ENCODE assay signal across 12 cellular contexts in genomic region chr2:100281521-100282438, GRCh38.
A peak's percentile ranks its signal among the peaks of the same experiment; 100 is the strongest.
DNase-seq lines count a peak whose midpoint lies in the region; ATAC-seq lines count a peak whose summit lies in the region.
"Had no signal": no experiment of that assay in that cellular context is flagged by ENCODE, and none has a peak within 500 bp of the region (broad histone marks: within the 10 kb centered on the region; RNA-seq: fewer than 3 reads in every experiment).

No MANE protein-coding gene starts in this region.

- DNase-seq in Ammon's horn (ENCODE audit: low spot score), result peak; percentile 80
- DNase-seq in NCI-H2227 (lab: John Stamatoyannopoulos, UW; ENCODE audit: unreplicated experiment), result peak; percentile 73
- peak; percentile 78 for DNase-seq in kidney glomerular epithelial cell (lab: John Stamatoyannopoulos, UW)
- DNase-seq in CD1c-positive myeloid dendritic cell (ENCODE audit: extremely low spot score), result no peak
- DNase-seq in RPMI8226, result no peak
- DNase-seq in NOMO-1 treated with DMSO at 0.1 percent for 48 hours (lab: John Stamatoyannopoulos, UW; ENCODE audit: unreplicated experiment), result no peak
- DNase-seq: activated naive CD8-positive, alpha-beta T cell treated with anti-CD3 and anti-CD28 coated beads, Interleukin-2, amount 10 ng/mL, durations not matched to agents 7 days and 5 days; NCI-H187 had no signal

- H3K27ac ChIP-seq in cingulate gyrus (ENCODE audit: low read depth, low read length), result peak overlapping the region; percentile 67

- ATAC-seq in HG03135 (IDR thresholded peaks at IDR 0.05; ENCODE audit: unreplicated experiment), result no peak
- ATAC-seq: esophagus mucosa, Panc1 had no signal

Comparison
In these comparisons a context has a peak if more than half of its experiments do, and no peak if none do; other contexts are left out.
1. DNase-seq: peak in Ammon's horn (single experiment), NCI-H2227 (single experiment) and kidney glomerular epithelial cell (single experiment); none in CD1c-positive myeloid dendritic cell (single experiment), RPMI8226 (single experiment) and NOMO-1 treated with DMSO at 0.1 percent for 48 hours (single experiment).